ENCODE assay signal across 8 cellular contexts in the genomic region with DNA sequence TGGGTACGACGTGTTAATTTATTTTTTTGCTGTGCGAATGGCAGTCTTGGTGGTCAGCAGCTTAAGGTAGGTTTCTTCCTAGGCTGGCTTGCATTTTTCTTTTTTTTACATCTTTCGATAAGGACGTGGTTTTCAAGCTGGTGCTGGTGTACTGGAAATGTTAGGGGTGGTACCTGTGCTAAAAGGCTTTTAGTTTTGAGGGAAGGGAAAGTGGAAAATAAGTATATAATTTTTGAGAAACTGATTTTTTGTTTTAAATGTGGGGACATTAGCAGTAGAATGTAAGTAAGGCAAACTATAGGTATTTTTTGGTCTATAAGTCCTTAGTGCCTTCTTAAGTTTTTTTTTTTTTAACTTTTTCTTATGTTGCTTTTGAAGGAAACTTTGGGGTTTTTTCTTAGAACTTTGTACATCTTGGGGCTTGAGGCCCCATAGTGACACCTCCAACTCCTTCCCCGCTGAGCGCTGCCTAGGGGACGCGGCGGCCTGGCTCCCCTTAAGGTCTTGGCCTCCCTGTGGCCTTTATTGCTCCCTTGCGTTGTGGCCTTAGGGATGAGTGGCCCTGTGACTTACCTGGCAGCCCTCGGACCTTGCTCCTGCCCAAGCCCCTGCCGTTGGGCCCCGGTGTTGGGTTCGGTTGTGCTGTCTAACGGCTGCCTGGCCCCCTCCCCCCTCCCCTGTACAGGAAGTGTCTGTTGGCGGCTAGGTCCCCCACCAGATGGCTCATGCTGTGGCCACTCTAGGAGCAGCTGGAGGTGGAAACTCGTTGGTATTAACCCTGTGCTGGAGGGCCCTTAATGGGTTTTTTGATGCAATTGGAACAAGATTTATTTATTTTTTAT.
DNase-seq lines count a peak whose midpoint lies in the region; ATAC-seq and TF ChIP-seq lines count a peak whose summit lies in the region.

No MANE protein-coding gene starts in this region.

- peak overlapping the region; percentile 82 to 99 (median 98) for H3K27ac Mint-ChIP-seq in naive thymus-derived CD8-positive, alpha-beta T cell
- H3K27ac Mint-ChIP-seq in stimulated activated memory B cell treated with anti-CD40 and anti-IgM and Interleukin-4, amounts not matched to agents 10 μg/mL and 1 μg/mL and 100 μg/mL, for 72 hours, result peak overlapping the region; percentile 96

- H3K9me3 Mint-ChIP-seq in naive thymus-derived CD8-positive, alpha-beta T cell, result peaks cover 0 to 3% (median 0%) of the 10 kb centered on the region in 9 donors
- H3K9me3 Mint-ChIP-seq in stimulated activated memory B cell treated with anti-CD40 and anti-IgM and Interleukin-4, amounts not matched to agents 10 μg/mL and 1 μg/mL and 100 μg/mL, for 72 hours, result peaks cover 3% of the 10 kb centered on the region

- TF ChIP-seq CTCF in LNCaP clone FGC (IDR thresholded peaks at IDR 0.05; ENCODE audit: control insufficient read depth, extremely low read depth, insufficient read depth), result 0 out of 2 replicates have a peak, but pooled peaks have one; percentile 11

- DNase-seq in COR-L47 (lab: John Stamatoyannopoulos, UW), result peak; percentile 83
- DNase-seq in LNCaP clone FGC (ENCODE audit: low read depth), result peak; percentile 71
- peak; percentile 90 for DNase-seq in RPMI7951 (ENCODE audit: low read depth)
- peak; percentile 25 to 61 for DNase-seq in activated T-helper 1 cell treated with anti-CD3 and anti-CD28 coated beads, Interleukin-2, amount 50 U/mL, for 16 hours (ENCODE audit: low read depth in 1 of 2, low spot score in 1 of 2)
- peak; percentile 92 for DNase-seq in fibroblast of peridontal ligament (ENCODE audit: extremely low read depth)
- peak; percentile 57 to 91 (median 79) for DNase-seq in naive thymus-derived CD8-positive, alpha-beta T cell

- ATAC-seq in GM21529 (IDR thresholded peaks at IDR 0.05; ENCODE audit: unreplicated experiment), result peak; percentile 87
- peak; percentile 95 to 99 for ATAC-seq in naive thymus-derived CD8-positive, alpha-beta T cell
- peak; percentile 98 for ATAC-seq in stimulated activated memory B cell treated with anti-CD40 and anti-IgM and Interleukin-4, amounts not matched to agents 10 μg/mL and 1 μg/mL and 100 μg/mL, for 72 hours

- POLR2A ChIA-PET in naive thymus-derived CD8-positive, alpha-beta T cell (lab: Charles Lee), result interaction anchor here (0.5 to 1.5 kb wide), 4 partner anchors 30 to 1269 kb away, joined by 3 to 10 read pairs (median 4); no protein-coding TSS in a partner anchor

- peaks cover 13 to 40% (median 37%) of the 10 kb centered on the region in 4 donors for H3K4me1 Mint-ChIP-seq in naive thymus-derived CD8-positive, alpha-beta T cell
- peaks cover 40% of the 10 kb centered on the region for H3K4me1 Mint-ChIP-seq in stimulated activated memory B cell treated with anti-CD40 and anti-IgM and Interleukin-4, amounts not matched to agents 10 μg/mL and 1 μg/mL and 100 μg/mL, for 72 hours

- H3K4me3 Mint-ChIP-seq in naive thymus-derived CD8-positive, alpha-beta T cell, result peak overlapping the region; percentile 89 to 97 (median 93)
- peak overlapping the region; percentile 99 for H3K4me3 Mint-ChIP-seq in stimulated activated memory B cell treated with anti-CD40 and anti-IgM and Interleukin-4, amounts not matched to agents 10 μg/mL and 1 μg/mL and 100 μg/mL, for 72 hours

- H3K4me3 ChIP-seq in LNCaP clone FGC (ENCODE audit: low read depth, low read length), result peak overlapping the region; percentile 94

- no peaks in the 10 kb centered on the region for H3K27me3 Mint-ChIP-seq in naive thymus-derived CD8-positive, alpha-beta T cell
- H3K27me3 Mint-ChIP-seq in stimulated activated memory B cell treated with anti-CD40 and anti-IgM and Interleukin-4, amounts not matched to agents 10 μg/mL and 1 μg/mL and 100 μg/mL, for 72 hours, result no peaks in the 10 kb centered on the region

- H3K36me3 Mint-ChIP-seq in naive thymus-derived CD8-positive, alpha-beta T cell, result peaks cover 4 to 15% (median 11%) of the 10 kb centered on the region in 3 donors
- peaks cover 15% of the 10 kb centered on the region for H3K36me3 Mint-ChIP-seq in stimulated activated memory B cell treated with anti-CD40 and anti-IgM and Interleukin-4, amounts not matched to agents 10 μg/mL and 1 μg/mL and 100 μg/mL, for 72 hours

Comparison
In these comparisons a context has a peak if more than half of its experiments do, and no peak if none do; other contexts are left out.
1. Peak in every context shown above with its lines: DNase-seq, ATAC-seq and H3K4me3 ChIP-seq.